ENCODE assay signal across 13 cellular contexts in the genomic region with DNA sequence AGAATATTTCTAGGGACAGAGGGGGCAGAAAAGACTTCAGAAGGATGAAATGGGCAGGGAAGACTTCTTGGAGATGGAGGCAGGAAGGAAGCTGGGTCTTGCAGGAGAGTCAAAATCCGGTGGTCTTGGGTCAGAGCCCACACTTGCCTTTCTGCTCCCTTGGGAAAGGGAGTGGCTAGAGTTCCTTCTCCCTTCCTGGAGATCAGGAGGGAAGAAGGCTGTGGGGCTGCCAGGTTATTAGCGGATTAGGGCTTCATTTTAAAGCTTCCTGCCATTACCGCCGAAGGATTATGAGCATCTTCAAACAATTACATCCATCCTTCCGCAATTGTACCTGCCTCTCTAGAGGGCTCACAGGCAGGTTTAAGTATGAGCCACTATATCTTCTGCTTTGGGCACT. TPM values are rescaled to one million over a fixed set of nuclear protein-coding genes. Genes with fewer than 3 reads are reported as not detected.
"Had no signal": no experiment of that assay in that cellular context is flagged by ENCODE, and none has a peak within 500 bp of the region (broad histone marks: within the 10 kb centered on the region; RNA-seq: fewer than 3 reads in every experiment).

No MANE protein-coding gene starts in this region.

- H3K27ac Mint-ChIP-seq: activated T-helper 1 cell treated with anti-CD3 and anti-CD28 coated beads, Interleukin-12 subunit alpha, Interleukin-12 subunit beta, Interleukin-2, Interleukin-4 antibody, amounts not matched to agents 30 ng/mL and 10 ng/mL and 1 ng/mL, durations not matched to agents 14 hours and 24 hours and 36 hours; effector memory CD8-positive, alpha-beta T cell; memory B cell; T-cell had no signal

- ATAC-seq: effector memory CD8-positive, alpha-beta T cell; T-cell had no signal

- H3K4me3 Mint-ChIP-seq: activated T-helper 1 cell treated with anti-CD3 and anti-CD28 coated beads, Interleukin-12 subunit alpha, Interleukin-12 subunit beta, Interleukin-2, Interleukin-4 antibody, amounts not matched to agents 30 ng/mL and 10 ng/mL and 1 ng/mL, durations not matched to agents 14 hours and 24 hours and 36 hours; effector memory CD8-positive, alpha-beta T cell; memory B cell; nephron; T-cell had no signal

- H3K36me3 Mint-ChIP-seq: memory B cell, T-cell had no signal

- H3K9me3 Mint-ChIP-seq: activated T-helper 1 cell treated with anti-CD3 and anti-CD28 coated beads, Interleukin-12 subunit alpha, Interleukin-12 subunit beta, Interleukin-2, Interleukin-4 antibody, amounts not matched to agents 30 ng/mL and 10 ng/mL and 1 ng/mL, durations not matched to agents 14 hours and 24 hours and 36 hours; effector memory CD8-positive, alpha-beta T cell; memory B cell; nephron; T-cell had no signal

- H3K27me3 ChIP-seq: tibial nerve had no signal

- H3K36me3 ChIP-seq: stomach, tibial nerve had no signal

- H3K9me3 ChIP-seq: stomach, tibial nerve had no signal

- H3K4me3 ChIP-seq: skin epidermis, stomach, tibial nerve had no signal

- DNase-seq: activated CD4-positive, alpha-beta T cell treated with anti-CD3 and anti-CD28 coated beads for 4 hours; activated naive CD4-positive, alpha-beta T cell; central memory CD4-positive, alpha-beta T cell; effector memory CD8-positive, alpha-beta T cell; hypothalamus; stomach; T-cell; T1000 had no signal

RNA-seq across cellular contexts. Expression of a gene that starts 19.2 kb away (rescaled TPM):
- total RNA-seq: activated T-helper 1 cell treated with anti-CD3 and anti-CD28 coated beads, Interleukin-12 subunit alpha, Interleukin-12 subunit beta, Interleukin-2, Interleukin-4 antibody, amounts not matched to agents 30 ng/mL and 10 ng/mL and 1 ng/mL, durations not matched to agents 14 hours and 24 hours and 36 hours had no signal

RNA-seq across cellular contexts. Expression of a gene that starts 39.8 kb away (rescaled TPM):
- total RNA-seq: T-cell had no signal
